ENCODE assay signal across 23 cellular contexts in genomic region chr4:121338506-121338905, GRCh38. TPM values are rescaled to one million over a fixed set of nuclear protein-coding genes. Genes with fewer than 3 reads are reported as not detected.
"Had no signal": no experiment of that assay in that cellular context is flagged by ENCODE, and none has a peak within 500 bp of the region (broad histone marks: within the 10 kb centered on the region; RNA-seq: fewer than 3 reads in every experiment).

No MANE protein-coding gene starts in this region.

- H3K4me1 ChIP-seq: SJSA1 had no signal

- DNase-seq: KBM-7, MV-4-11, NCI-H1048, NCI-H1105, NCI-H1417, NCI-H1436 treated with DMSO at 0.1 percent for 48 hours, NCI-H1694 treated with DMSO at 0.1 percent for 48 hours, NCI-H1930, NCI-H2081, NCI-H2107, NCI-H226, NCI-H446, NCI-H510A, NCI-H524 treated with DMSO at 0.1 percent for 48 hours, NCI-H69, NCI-H774, Right ventricle myocardium superior, RPMI8226, SIG-M5, SK-N-SH had no signal

- H3K9me3 ChIP-seq: SJSA1, SK-N-SH had no signal

- H3K27ac ChIP-seq: HL-60, SJSA1 had no signal

- H3K9ac ChIP-seq: SK-N-SH had no signal

- H3K4me3 ChIP-seq: SJSA1 had no signal

- H3K36me3 ChIP-seq: SJSA1 had no signal

- H3K27me3 ChIP-seq: SJSA1 had no signal

RNA-seq across cellular contexts. Expression of gene QRFPR, which starts 42.3 kb away (rescaled TPM):
- total RNA-seq: LHCN-M2, SJSA1 had no signal
- polyA plus RNA-seq: SK-N-SH had no signal
